ENCODE assay signal across 8 cellular contexts in the genomic region with DNA sequence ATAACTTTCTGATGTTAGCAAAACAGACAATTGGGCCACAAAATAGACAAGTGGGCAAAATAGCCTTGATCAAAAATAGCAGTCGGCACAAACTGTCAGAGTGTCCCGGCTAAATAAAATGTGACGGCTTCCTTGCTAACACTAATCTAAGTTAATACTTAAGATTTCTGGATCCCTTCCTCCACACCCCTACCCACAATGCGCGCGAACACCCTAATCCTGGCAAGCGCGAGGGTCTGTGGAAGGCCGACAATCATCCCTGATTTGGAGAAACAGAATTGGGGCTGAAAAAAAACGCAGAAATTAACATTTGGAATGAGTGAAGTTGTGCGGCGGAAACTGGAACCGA. TPM values are rescaled to one million over a fixed set of nuclear protein-coding genes. Genes with fewer than 3 reads are reported as not detected.
DNase-seq lines count a peak whose midpoint lies in the region; ATAC-seq and TF ChIP-seq lines count a peak whose summit lies in the region.

No MANE protein-coding gene starts in this region.

- no peaks in the 10 kb centered on the region for H4K20me1 ChIP-seq in GM23338 (replicated peaks; ENCODE audit: insufficient read depth)

- H3K4me1 ChIP-seq in GM23338 (ENCODE audit: insufficient read depth) (peaks cover 29% of the 10 kb centered on the region), skeletal muscle satellite cell (ENCODE audit: control insufficient read depth, insufficient read depth, low read length) (peaks cover 3% of the 10 kb centered on the region)

- DNase-seq in GM23338 (ENCODE audit: low spot score) (no peak), foreskin fibroblast (no peak), mucosa of gallbladder (ENCODE audit: low spot score) (no peak), NCI-H82 (lab: John Stamatoyannopoulos, UW) (no peak)
- DNase-seq in activated CD4-positive, alpha-beta T cell treated with anti-CD3 and anti-CD28 coated beads for 4 hours: no peak

- TF ChIP-seq CTCF in GM23338 (conservative IDR thresholded peaks at IDR 0.05; ENCODE audit: low read depth in 2 of 2) (no peak), foreskin fibroblast (IDR thresholded peaks at IDR 0.05; ENCODE audit: low read depth, low read length) (no peak)

- H3K79me2 ChIP-seq in GM23338 (replicated peaks; ENCODE audit: insufficient read depth): peaks cover 36% of the 10 kb centered on the region

- peak overlapping the region; percentile 76 for H3K4me3 ChIP-seq in GM23338
- H3K4me3 ChIP-seq in foreskin fibroblast (ENCODE audit: low read depth in 1 of 2, low read length in 2 of 2): peak overlapping the region; percentile 88 to 97
- peak overlapping the region; percentile 91 for H3K4me3 ChIP-seq in skeletal muscle satellite cell (ENCODE audit: low read length)

- no peaks in the 10 kb centered on the region for H3K9me3 ChIP-seq in skeletal muscle satellite cell (replicated peaks; ENCODE audit: low read length)

- peak overlapping the region; percentile 74; the same call in 1 of the 2 replicates for H3K27ac Mint-ChIP-seq in GM23338

- peak overlapping the region; percentile 73 for H2AFZ ChIP-seq in GM23338

- no peak overlapping the region for H3K27ac ChIP-seq in GM23338 (ENCODE audit: low read depth)

- no peaks in the 10 kb centered on the region for H3K36me3 ChIP-seq in GM23338 (ENCODE audit: insufficient read depth)
- peaks cover 6% of the 10 kb centered on the region for H3K36me3 ChIP-seq in skeletal muscle satellite cell (ENCODE audit: insufficient read depth, low read length)

- no peaks in the 10 kb centered on the region for H3K9me2 ChIP-seq in GM23338 (ENCODE audit: insufficient read depth)

- H3K4me3 Mint-ChIP-seq in GM23338: peak overlapping the region; percentile 99

- no peaks in the 10 kb centered on the region for H3K9me3 Mint-ChIP-seq in GM23338

- peak overlapping the region; percentile 78 for H3K4me2 ChIP-seq in GM23338
- peak overlapping the region; percentile 90 for H3K4me2 ChIP-seq in skeletal muscle satellite cell (ENCODE audit: low read length)

- H3K4me1 Mint-ChIP-seq in GM23338: peaks cover 36% of the 10 kb centered on the region

- H3K27me3 Mint-ChIP-seq in GM23338 (ENCODE audit: insufficient read depth, low read depth, poor library complexity): peaks cover 6% of the 10 kb centered on the region

- H3F3A ChIP-seq in GM23338 (replicated peaks; ENCODE audit: low read depth): no peaks in the 10 kb centered on the region

- no peaks in the 10 kb centered on the region for H3K36me3 Mint-ChIP-seq in GM23338 (ENCODE audit: low read depth)

- ATAC-seq in GM23338 (no peak), SK-N-SH treated with all-trans-retinoic acid at 6 μM for 48 hours (peak; percentile 6), HG02798 (IDR thresholded peaks at IDR 0.05; ENCODE audit: poor library complexity, unreplicated experiment) (no peak)

- peak overlapping the region; percentile 90 for H3K9ac ChIP-seq in skeletal muscle satellite cell (ENCODE audit: low read depth, low read length)

- H3K27me3 ChIP-seq in GM23338 (ENCODE audit: insufficient read depth) (no peaks in the 10 kb centered on the region), skeletal muscle satellite cell (ENCODE audit: control insufficient read depth, insufficient read depth, low read length) (no peaks in the 10 kb centered on the region)

TF ChIP-seq in GM23338, 12 proteins besides CTCF, POLR2A, EP300 and RAD21:
- TF ChIP-seq JUNB (IDR thresholded peaks at IDR 0.05; ENCODE audit: unreplicated experiment) (no peak), EZH2 (IDR thresholded peaks at IDR 0.05; ENCODE audit: low read depth, unreplicated experiment) (no peak)

TF ChIP-seq in SK-N-SH treated with all-trans-retinoic acid at 6 μM for 48 hours, 23 proteins besides CTCF, POLR2A, EP300 and RAD21:
- TF ChIP-seq SNAI2 (CRISPR knock-in tag; IDR thresholded peaks at IDR 0.05) (no peak), ZNF8 (CRISPR knock-in tag; IDR thresholded peaks at IDR 0.05) (0 out of 2 replicates have a peak, but pooled peaks have one; percentile 27)

RNA-seq across cellular contexts. Expression of a gene that starts 0.5 kb away (rescaled TPM):
- total RNA-seq in GM23338 (2014; rRNA removed; shearing (Covaris generic)): 12.1 and 17.3 TPM in 2 replicates
- polyA plus RNA-seq in GM23338 (2016; fragmentation: Nextera tagmentation; extraction: Ambion mirVana): 18.6 and 25.7 TPM in 2 replicates
- total RNA-seq in skeletal muscle satellite cell (2012; rRNA removed): 25.6 and 31.4 TPM in 2 replicates
- 11.5 TPM for total RNA-seq in mucosa of gallbladder

RNA-seq across cellular contexts. Expression of a gene that starts 0.7 kb away (rescaled TPM):
- 53.8 and 55.8 TPM in 2 replicates for total RNA-seq in GM23338 (2014; rRNA removed; shearing (Covaris generic))
- 15.5 and 17.7 TPM in 2 replicates for polyA plus RNA-seq in GM23338 (2016; fragmentation: Nextera tagmentation; extraction: Ambion mirVana)
- total RNA-seq in skeletal muscle satellite cell (2012; rRNA removed): 47.7 and 59.0 TPM in 2 replicates
- 22.6 TPM for total RNA-seq in mucosa of gallbladder
